Comparison of ENCODE assay signal across 18 cellular contexts in the genomic region with DNA sequence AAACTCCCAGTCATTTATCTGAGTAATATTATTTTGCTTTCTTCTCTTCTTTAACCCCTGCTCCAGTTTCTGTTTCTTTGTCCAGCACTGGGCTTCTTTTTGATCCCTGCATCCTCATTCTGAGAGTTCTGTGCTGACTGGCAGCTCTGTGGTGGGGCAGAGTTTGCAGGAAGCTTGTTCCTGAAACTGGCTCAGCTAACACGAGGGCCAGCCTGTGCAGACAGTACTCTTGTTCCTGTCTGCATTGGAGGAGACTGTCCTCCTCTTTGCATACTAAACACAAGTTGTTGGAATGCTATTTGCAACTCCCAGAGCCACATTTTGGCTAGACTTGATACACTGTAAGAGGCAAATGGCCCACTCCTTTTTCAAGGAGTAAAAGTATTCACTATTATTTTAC.
DNase-seq lines count a peak whose midpoint lies in the region; TF ChIP-seq lines count a peak whose summit lies in the region.
"Had no signal": no experiment of that assay in that cellular context is flagged by ENCODE, and none has a peak within 500 bp of the region (broad histone marks: within the 10 kb centered on the region; RNA-seq: fewer than 3 reads in every experiment).

No MANE protein-coding gene starts in this region.

- BruUV-seq in A673 (replicated peaks; lab: Mats Ljungman, UMichigan), result no TSS peak

- H3K9me3 ChIP-seq in A673 (ENCODE audit: low read depth, low read length, poor library complexity, severe bottlenecking) (no peaks in the 10 kb centered on the region), suprapubic skin (no peaks in the 10 kb centered on the region)
- H3K9me3 ChIP-seq: adrenal gland, gastrocnemius medialis, right atrium auricular region, SK-N-SH had no signal

- intact Hi-C loops in CD14-positive monocyte (cut with micrococcal nuclease), result no loop called here
- intact Hi-C loops in A673 (cut with micrococcal nuclease; ENCODE audit: unreplicated experiment), result no loop called here

- peaks cover 64 to 77% of the 10 kb centered on the region in 2 donors for H3K36me3 Mint-ChIP-seq in CD14-positive monocyte

- H3K4me1 ChIP-seq in A673 (ENCODE audit: insufficient read depth, low read length, poor library complexity, severe bottlenecking) (no peaks in the 10 kb centered on the region), suprapubic skin (no peaks in the 10 kb centered on the region)
- H3K4me1 ChIP-seq: right atrium auricular region had no signal

- peaks cover 13% of the 10 kb centered on the region for H3K4me1 Mint-ChIP-seq in CD14-positive monocyte
- H3K4me1 Mint-ChIP-seq: memory B cell had no signal

- no peak overlapping the region for H3K4me3 Mint-ChIP-seq in CD14-positive monocyte
- H3K4me3 Mint-ChIP-seq: activated CD4-positive, alpha-beta memory T cell treated with anti-CD3 and anti-CD28 coated beads, Interleukin-2, amount 10 ng/mL, durations not matched to agents 7 days and 5 days; memory B cell; nephron progenitor cell had no signal

- H3K36me3 ChIP-seq in A673 (ENCODE audit: insufficient read depth, low read length, poor library complexity, severe bottlenecking) (no peaks in the 10 kb centered on the region), suprapubic skin (peaks cover 55% of the 10 kb centered on the region)
- H3K36me3 ChIP-seq: right atrium auricular region had no signal

- DNase-seq in CD14-positive monocyte (ENCODE audit: low spot score), result no peak
- DNase-seq in Kasumi-1 (lab: John Stamatoyannopoulos, UW), result peak; percentile 61 to 65
- DNase-seq in astrocyte of the hippocampus (ENCODE audit: low read depth, low spot score), result peak; percentile 56
- DNase-seq in medulla oblongata (ENCODE audit: extremely low spot score), result peak; percentile 74
- no peak for DNase-seq in A673 (ENCODE audit: low spot score)
- DNase-seq in DMS153 (lab: John Stamatoyannopoulos, UW), result no peak
- DNase-seq in H4 (ENCODE audit: low spot score), result no peak
- no peak for DNase-seq in suprapubic skin (ENCODE audit: low spot score in 2 of 2)
- DNase-seq: activated CD4-positive, alpha-beta memory T cell treated with anti-CD3 and anti-CD28 coated beads, Interleukin-2, amount 10 ng/mL, durations not matched to agents 7 days and 5 days; adrenal gland; gastrocnemius medialis; NCI-H2081 treated with DMSO at 0.1 percent for 48 hours; NCI-H526 treated with DMSO at 0.1 percent for 48 hours; nephron progenitor cell; PC-9; SK-N-SH had no signal

- no peak for TF ChIP-seq CTCF in CD14-positive monocyte (IDR thresholded peaks at IDR 0.05)
- no peak for TF ChIP-seq CTCF in A673 (conservative IDR thresholded peaks at IDR 0.05; ENCODE audit: low read depth, low read length)
- TF ChIP-seq CTCF in suprapubic skin (IDR thresholded peaks at IDR 0.05), result no peak

- CTCF ChIA-PET in A673 (lab: Charles Lee), result no interaction called here

- TF ChIP-seq POLR2A in suprapubic skin (IDR thresholded peaks at IDR 0.05), result no peak

- POLR2A ChIA-PET in A673 (lab: Charles Lee; ENCODE audit: low non-redundant PET), result no interaction called here

- no peak overlapping the region for H3K27ac ChIP-seq in A673 (ENCODE audit: low read depth, low read length, poor library complexity, severe bottlenecking)
- no peak overlapping the region for H3K27ac ChIP-seq in suprapubic skin
- H3K27ac ChIP-seq: adrenal gland, PC-9, right atrium auricular region had no signal

- H3K4me3 ChIP-seq in A673 (ENCODE audit: low read depth, low read length, poor library complexity, severe bottlenecking), result no peak overlapping the region
- H3K4me3 ChIP-seq in suprapubic skin, result no peak overlapping the region
- H3K4me3 ChIP-seq: adrenal gland, gastrocnemius medialis, PC-9, right atrium auricular region had no signal

- peak overlapping the region in 4 of 7 donors; percentile 27 to 80 (median 44) for H3K27ac Mint-ChIP-seq in CD14-positive monocyte
- H3K27ac Mint-ChIP-seq: activated CD4-positive, alpha-beta memory T cell treated with anti-CD3 and anti-CD28 coated beads, Interleukin-2, amount 10 ng/mL, durations not matched to agents 7 days and 5 days; memory B cell; nephron progenitor cell had no signal

- peaks cover 0 to 2% (median 0%) of the 10 kb centered on the region in 3 donors for H3K27me3 Mint-ChIP-seq in CD14-positive monocyte (ENCODE audit: low read depth in 3 of 3)
- H3K27me3 Mint-ChIP-seq: activated CD4-positive, alpha-beta memory T cell treated with anti-CD3 and anti-CD28 coated beads, Interleukin-2, amount 10 ng/mL, durations not matched to agents 7 days and 5 days; memory B cell had no signal

- no peaks in the 10 kb centered on the region for H3K9me3 Mint-ChIP-seq in CD14-positive monocyte
- H3K9me3 Mint-ChIP-seq: activated CD4-positive, alpha-beta memory T cell treated with anti-CD3 and anti-CD28 coated beads, Interleukin-2, amount 10 ng/mL, durations not matched to agents 7 days and 5 days; memory B cell; nephron progenitor cell had no signal

- 13% methylated on average over 1 of the region's 1 CpG for WGBS in suprapubic skin

- no peak for TF ChIP-seq EP300 in suprapubic skin (IDR thresholded peaks at IDR 0.05)

- H3K27me3 ChIP-seq in A673 (replicated peaks; ENCODE audit: insufficient read depth, low read depth, low read length, poor library complexity), result no peaks in the 10 kb centered on the region
- H3K27me3 ChIP-seq in suprapubic skin, result no peaks in the 10 kb centered on the region
- H3K27me3 ChIP-seq: adrenal gland, gastrocnemius medialis, right atrium auricular region had no signal

Comparison
In these comparisons a context has a peak if more than half of its experiments do, and no peak if none do; other contexts are left out.
1. DNase-seq: peak in Kasumi-1 (2 of 2), astrocyte of the hippocampus (single experiment) and medulla oblongata (single experiment); none in CD14-positive monocyte (single experiment), A673 (single experiment), DMS153 (single experiment), H4 (single experiment) and suprapubic skin (0 of 2).